8 cellular contexts compared by ENCODE assay signal in genomic region chr2:176106636-176107539, GRCh38. TPM values are rescaled to one million over a fixed set of nuclear protein-coding genes. Genes with fewer than 3 reads are reported as not detected.
DNase-seq lines count a peak whose midpoint lies in the region; ATAC-seq and TF ChIP-seq lines count a peak whose summit lies in the region.

HOXD11 (plus strand) TSS chr2:176107280; CDS start chr2:176107356, 76 bp downstream.

- H3K4me2 ChIP-seq in neural progenitor cell = peak within 1 kb of the TSS; percentile 62

- no peak within 1 kb of the TSS for H2AFZ ChIP-seq in neural progenitor cell (replicated peaks)

- H3K27ac ChIP-seq in neural progenitor cell = no peak within 1 kb of the TSS

- H3K9me3 ChIP-seq in neural progenitor cell (ENCODE audit: low read depth) = no peaks in the 10 kb centered on the region

- no peaks in the 10 kb centered on the region for H3K79me2 ChIP-seq in neural progenitor cell (ENCODE audit: low read depth)

- peak; percentile 49 for DNase-seq in NCI-H2107 (lab: John Stamatoyannopoulos, UW)
- no peak for DNase-seq in NCI-H2107 treated with DMSO at 0.1 percent for 48 hours (lab: John Stamatoyannopoulos, UW; ENCODE audit: unreplicated experiment)
- peak; percentile 17 for DNase-seq in NCI-H226
- no peak for DNase-seq in chondrocyte (ENCODE audit: low spot score)
- peak; percentile 65 for DNase-seq in neural progenitor cell (ENCODE audit: low spot score)
- no peak for DNase-seq in DMS114 treated with DMSO at 0.1 percent for 48 hours (lab: John Stamatoyannopoulos, UW; ENCODE audit: unreplicated experiment)
- no peak for DNase-seq in NCI-H524 treated with DMSO at 0.1 percent for 48 hours (lab: John Stamatoyannopoulos, UW)

- TF ChIP-seq CTCF in chondrocyte (IDR thresholded peaks at IDR 0.05) = no peak
- no peak for TF ChIP-seq CTCF in neural progenitor cell (IDR thresholded peaks at IDR 0.05)

- H3K4me3 ChIP-seq in neural progenitor cell = peak within 1 kb of the TSS; percentile 14

- peaks cover 100% of the 10 kb centered on the region for H3K27me3 ChIP-seq in neural progenitor cell

- H3K9ac ChIP-seq in neural progenitor cell = no peak within 1 kb of the TSS

- peak within 1 kb of the TSS; percentile 28 for H3K4me3 Mint-ChIP-seq in chondrocyte (ENCODE audit: unreplicated experiment)
- peak within 1 kb of the TSS; percentile 71 for H3K4me3 Mint-ChIP-seq in neural progenitor cell

- peaks cover 3% of the 10 kb centered on the region for H3K36me3 Mint-ChIP-seq in chondrocyte (ENCODE audit: low read depth)
- no peaks in the 10 kb centered on the region for H3K36me3 Mint-ChIP-seq in neural progenitor cell

- peaks cover 96% of the 10 kb centered on the region for H4K20me1 ChIP-seq in neural progenitor cell (ENCODE audit: low read depth)

- ATAC-seq in HG03354 (IDR thresholded peaks at IDR 0.05; ENCODE audit: poor library complexity, severe bottlenecking, unreplicated experiment) = no peak

- no peaks in the 10 kb centered on the region for H3F3A ChIP-seq in neural progenitor cell (ENCODE audit: low read depth)

- H3K27ac Mint-ChIP-seq in chondrocyte (ENCODE audit: unreplicated experiment) (no peak within 1 kb of the TSS), neural progenitor cell (no peak within 1 kb of the TSS)

- H3K9me3 Mint-ChIP-seq in chondrocyte (ENCODE audit: low read depth) (no peaks in the 10 kb centered on the region), neural progenitor cell (peaks cover 13% of the 10 kb centered on the region)

- H3K4me1 Mint-ChIP-seq in chondrocyte (ENCODE audit: low read depth) = peaks cover 34% of the 10 kb centered on the region
- peaks cover 15% of the 10 kb centered on the region for H3K4me1 Mint-ChIP-seq in neural progenitor cell

- H3K36me3 ChIP-seq in neural progenitor cell = no peaks in the 10 kb centered on the region

- H3K4me1 ChIP-seq in neural progenitor cell = no peaks in the 10 kb centered on the region

- H3K27me3 Mint-ChIP-seq in chondrocyte (ENCODE audit: low read depth) = peaks cover 81% of the 10 kb centered on the region
- peaks cover 87% of the 10 kb centered on the region for H3K27me3 Mint-ChIP-seq in neural progenitor cell (ENCODE audit: insufficient read depth, low read depth)

RNA-seq across cellular contexts. Expression of gene HOXD11, which starts in this region (rescaled TPM):
- total RNA-seq in chondrocyte = not detected in 3 replicates
- total RNA-seq in neural progenitor cell (ENCODE audit: low replicate concordance) = not detected in 2 replicates

Comparison
In these comparisons a context has a peak if more than half of its experiments do, and no peak if none do; other contexts are left out.
1. DNase-seq: peak in NCI-H2107 (single experiment) and NCI-H226 (single experiment); none in NCI-H2107 treated with DMSO at 0.1 percent for 48 hours (single experiment), chondrocyte (single experiment), DMS114 treated with DMSO at 0.1 percent for 48 hours (single experiment) and NCI-H524 treated with DMSO at 0.1 percent for 48 hours (single experiment).
2. Peak in DNase-seq, H3K4me3 ChIP-seq and H3K4me2 ChIP-seq in neural progenitor cell; RNA of the gene not detected or under 1 TPM.